In the genomic region with DNA sequence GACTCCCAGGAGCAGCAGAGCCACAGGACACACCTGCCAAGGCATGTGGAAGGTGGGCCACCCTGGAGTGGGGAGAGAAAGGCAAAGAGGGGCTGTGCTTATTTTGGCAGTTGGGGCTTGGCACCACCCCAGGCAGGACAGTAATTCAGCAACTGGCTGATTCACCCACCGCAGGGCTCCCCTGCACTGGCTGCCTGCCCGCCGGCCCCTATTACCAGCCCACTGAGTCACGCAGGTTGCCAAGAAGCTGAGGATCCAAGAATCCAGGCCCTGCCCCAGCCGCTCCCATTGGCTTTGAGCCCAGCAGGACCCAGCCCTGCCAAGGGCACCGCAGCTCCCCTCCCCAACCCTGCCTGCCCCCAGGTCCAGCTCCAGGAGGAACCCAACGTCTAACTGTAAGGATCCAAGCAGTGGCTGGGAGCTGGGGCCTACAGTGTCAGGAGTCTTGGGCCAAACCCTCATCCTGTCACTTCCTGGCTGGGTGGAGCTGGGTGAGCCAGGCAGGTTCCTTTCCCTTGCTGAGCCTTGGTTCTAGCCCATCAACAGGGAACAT, we compare ENCODE assay signal across 8 cellular contexts. TPM values are rescaled to one million over a fixed set of nuclear protein-coding genes. Genes with fewer than 3 reads are reported as not detected.
DNase-seq lines count a peak whose midpoint lies in the region; ATAC-seq and TF ChIP-seq lines count a peak whose summit lies in the region.

No MANE protein-coding gene starts in this region.

- intact Hi-C loops in posterior vena cava (cut with DNase I), result no loop called here

- no peak for TF ChIP-seq CTCF in fibroblast of the aortic adventitia (IDR thresholded peaks at IDR 0.05; ENCODE audit: insufficient read depth, low read length)

- H3K4me3 ChIP-seq in BLaER1, result no peak overlapping the region
- no peak overlapping the region for H3K4me3 ChIP-seq in fibroblast of the aortic adventitia (ENCODE audit: low read depth, low read length)

- peaks cover 61% of the 10 kb centered on the region for H3K36me3 ChIP-seq in BLaER1

- ATAC-seq in HG03045 (IDR thresholded peaks at IDR 0.05; ENCODE audit: unreplicated experiment), result no peak

- H3K9me3 ChIP-seq in BLaER1, result no peaks in the 10 kb centered on the region

- peaks cover 100% of the 10 kb centered on the region for H4K20me1 ChIP-seq in BLaER1

- no peaks in the 10 kb centered on the region for H3K27me3 ChIP-seq in BLaER1

- peak overlapping the region; percentile 54 for H3K9ac ChIP-seq in BLaER1

- H3K4me2 ChIP-seq in BLaER1, result peak overlapping the region; percentile 95

- H3K27ac ChIP-seq in BLaER1, result peak overlapping the region; percentile 62

- H3K4me1 ChIP-seq in BLaER1, result peaks cover 92% of the 10 kb centered on the region

- DNase-seq in NCI-H1105 treated with DMSO at 0.1 percent for 48 hours (lab: John Stamatoyannopoulos, UW) (peak; percentile 77), fibroblast of the aortic adventitia (ENCODE audit: low read depth) (peak; percentile 83), posterior vena cava (ENCODE audit: low spot score) (peak; percentile 89), cerebellum (ENCODE audit: low spot score) (no peak), NOMO-1 treated with DMSO at 0.1 percent for 48 hours (lab: John Stamatoyannopoulos, UW; ENCODE audit: unreplicated experiment) (no peak)
- peak; percentile 60 for DNase-seq in activated effector memory CD4-positive, alpha-beta T cell treated with Interleukin-2 at 50 U/mL for 16 hours

RNA-seq across cellular contexts. Expression of a gene that starts 14.2 kb away (rescaled TPM):
- total RNA-seq in fibroblast of the aortic adventitia (ENCODE audit: low replicate concordance), result 4.3 and 15.6 TPM in 2 replicates
- 10 to 100 TPM; 27.6 to 28.3 TPM for total RNA-seq in posterior vena cava
- total RNA-seq in cerebellum, result 83.9 TPM

RNA-seq across cellular contexts. Expression of a gene that starts 28.4 kb away (rescaled TPM):
- total RNA-seq in fibroblast of the aortic adventitia (ENCODE audit: low replicate concordance) (0.98 and 1.6 TPM in 2 replicates), posterior vena cava (10 to 100 TPM; 14.2 to 19.9 TPM), cerebellum (3.0 TPM)

Comparison
In these comparisons a context has a peak if more than half of its experiments do, and no peak if none do; other contexts are left out.
1. DNase-seq: peak in NCI-H1105 treated with DMSO at 0.1 percent for 48 hours (single experiment), activated effector memory CD4-positive, alpha-beta T cell treated with Interleukin-2 at 50 U/mL for 16 hours (single experiment), fibroblast of the aortic adventitia (single experiment) and posterior vena cava (single experiment); none in cerebellum (single experiment) and NOMO-1 treated with DMSO at 0.1 percent for 48 hours (single experiment).